ENCODE assay signal across 15 cellular contexts in genomic region chr6:29907637-29908340, GRCh38.
"Had no signal": no experiment of that assay in that cellular context is flagged by ENCODE, and none has a peak within 500 bp of the region (broad histone marks: within the 10 kb centered on the region; RNA-seq: fewer than 3 reads in every experiment).

No MANE protein-coding gene starts in this region.

- H3K9me3 ChIP-seq: testis had no signal

- FAIRE-seq: colon had no signal

- H3K27ac ChIP-seq: testis had no signal

- H3K4me3 ChIP-seq: testis had no signal

- H3K27me3 ChIP-seq: testis had no signal

- ATAC-seq: activated CD8-positive, alpha-beta T cell treated with anti-CD3 and anti-CD28 coated beads for 36 hours; activated T-helper 17 cell treated with anti-CD3 and anti-CD28 coated beads, Interleukin-2, amount 50 U/mL, for 72 hours; stimulated activated naive CD8-positive, alpha-beta T cell treated with anti-CD3 and anti-CD28 coated beads, Interleukin-15, amount 100 ng/mL, for 72 hours; T-cell had no signal

- DNase-seq: activated CD4-positive, alpha-beta T cell treated with anti-CD3 and anti-CD28 coated beads for 1 hour; activated CD8-positive, alpha-beta T cell treated with anti-CD3 and anti-CD28 coated beads for 36 hours; activated naive CD4-positive, alpha-beta T cell treated with anti-CD3 and anti-CD28 coated beads, Interleukin-2, amount 10 ng/mL, durations not matched to agents 7 days and 5 days; effector memory CD4-positive, alpha-beta T cell; erythroblast; hippocampal formation; left cardiac atrium; nephron progenitor cell; stimulated activated CD4-positive, alpha-beta T cell treated with anti-CD3 and anti-CD28 coated beads, Interleukin-4, amount 100 ng/mL, for 4 hours; stimulated activated naive CD8-positive, alpha-beta T cell treated with anti-CD3 and anti-CD28 coated beads, Interleukin-15, amount 100 ng/mL, for 72 hours; T-cell; T1000; testis had no signal

- H3K4me1 ChIP-seq: testis had no signal
